Comparison of ENCODE assay signal across 21 cellular contexts in the genomic region with DNA sequence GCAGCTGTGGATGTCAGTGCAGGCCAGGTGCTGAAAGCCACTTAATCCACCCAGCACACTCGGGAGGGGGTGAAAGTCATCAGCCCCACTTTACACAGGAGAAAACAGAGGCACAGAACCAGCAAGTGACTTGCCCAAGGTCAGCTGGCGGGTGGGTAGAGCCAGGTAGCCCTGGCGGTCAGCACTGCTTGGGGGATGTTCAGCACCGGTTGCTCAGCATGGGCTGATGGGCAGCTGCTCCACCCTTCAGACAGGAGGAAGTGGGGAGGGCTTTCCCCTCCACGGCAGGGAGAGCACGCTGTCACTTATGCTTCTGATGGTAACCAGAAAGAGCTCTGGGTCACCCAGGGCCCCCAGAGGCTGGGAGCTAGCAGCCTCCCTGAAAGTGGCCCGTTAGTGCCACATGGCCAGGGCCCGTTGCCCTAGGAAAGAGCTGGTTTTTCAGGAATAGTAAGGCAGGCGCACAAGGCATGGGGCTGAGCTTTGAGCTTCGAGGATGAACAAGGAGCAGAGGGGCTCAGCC.
DNase-seq lines count a peak whose midpoint lies in the region; ATAC-seq, FAIRE-seq and TF ChIP-seq lines count a peak whose summit lies in the region.
"Had no signal": no experiment of that assay in that cellular context is flagged by ENCODE, and none has a peak within 500 bp of the region (broad histone marks: within the 10 kb centered on the region; RNA-seq: fewer than 3 reads in every experiment).

No MANE protein-coding gene starts in this region.

- H3K4me3 ChIP-seq in SK-N-SH (ENCODE audit: low read depth in 2 of 2, low read length in 1 of 2) (no peak overlapping the region), Caco-2 (ENCODE audit: low read depth, low read length) (no peak overlapping the region), H1 (ENCODE audit: extremely low read depth in 1 of 4, insufficient read depth in 2 of 4, low read depth in 3 of 4, low read length in 4 of 4) (no peak overlapping the region)
- H3K4me3 ChIP-seq: A549, GM23248 had no signal

- no TSS peak for BruUV-seq in Caco-2 (replicated peaks; lab: Mats Ljungman, UMichigan)

- H3K4me1 ChIP-seq in SK-N-SH (ENCODE audit: control insufficient read depth in 1 of 2, insufficient read depth in 2 of 2, low read depth in 1 of 2, low read length in 1 of 2) (peaks cover 0 to 2% of the 10 kb centered on the region in 2 experiments; a peak in 1 of 4 replicates), Caco-2 (no peaks in the 10 kb centered on the region), H1 (replicated peaks in 1 of 4; ENCODE audit: control insufficient read depth in 3 of 4, insufficient read depth in 4 of 4, low read length in 3 of 4) (peaks cover 0 to 6% (median 0%) of the 10 kb centered on the region in 4 experiments; a peak in 2 of 7 replicates)
- H3K4me1 ChIP-seq: A549 had no signal

- no peak overlapping the region for H2BK12ac ChIP-seq in H1 (ENCODE audit: low read depth, low read length)

- H3K4ac ChIP-seq in H1 (replicated peaks; ENCODE audit: insufficient read length, low read depth, low read length) = no peak overlapping the region

- H3K23me2 ChIP-seq in H1 (ENCODE audit: low read depth, low read length) = peaks cover 5% of the 10 kb centered on the region; the same call in 1 of the 2 replicates

- H2BK20ac ChIP-seq in H1 (ENCODE audit: low read length) = no peak overlapping the region

- H3K27ac ChIP-seq in SK-N-SH (ENCODE audit: low read depth in 2 of 2, low read length in 1 of 2) = no peak overlapping the region
- no peak overlapping the region for H3K27ac ChIP-seq in H1 (ENCODE audit: low read depth, low read length)
- H3K27ac ChIP-seq: 22Rv1, A549, GM23248, HL-60 had no signal

- TF ChIP-seq POLR2A in H1 (IDR thresholded peaks at IDR 0.05; ENCODE audit: control extremely low read depth in 1 of 2, low read depth in 2 of 2, low read length in 2 of 2) = no peak

- no peaks in the 10 kb centered on the region for H3K4me1 Mint-ChIP-seq in Caco-2 (ENCODE audit: low read depth, unreplicated experiment)

- DNase-seq in NCI-H1417 (lab: John Stamatoyannopoulos, UW) (peak in 2 of 3 experiments; percentile 41 to 48), NCI-H1417 treated with DMSO at 0.1 percent for 48 hours (lab: John Stamatoyannopoulos, UW) (no peak), SK-N-SH (peak; percentile 72), Caco-2 (no peak), H1 (ENCODE audit: low read depth in 1 of 2, low spot score in 2 of 2) (no peak)
- DNase-seq: AML-193; CD8-positive, alpha-beta T cell; DMS 273 treated with DMSO at 0.1 percent for 48 hours; DMS53; DND-41; EL; GM23248; HCEC 1CT had no signal

- H3K9me2 ChIP-seq in SK-N-SH = no peaks in the 10 kb centered on the region

- H3K9me3 Mint-ChIP-seq in Caco-2 (ENCODE audit: unreplicated experiment) = no peaks in the 10 kb centered on the region
- H3K9me3 Mint-ChIP-seq: CD8-positive, alpha-beta T cell had no signal

- H2AFZ ChIP-seq in SK-N-SH (ENCODE audit: low read depth) = no peak overlapping the region
- H2AFZ ChIP-seq in H1 (ENCODE audit: low read length) = no peak overlapping the region
- H2AFZ ChIP-seq: GM23248 had no signal

- no peaks in the 10 kb centered on the region for H3K27me3 ChIP-seq in SK-N-SH (ENCODE audit: insufficient read depth)
- H3K27me3 ChIP-seq in Caco-2 (replicated peaks; ENCODE audit: control insufficient read depth, insufficient read depth, low read length) = no peaks in the 10 kb centered on the region
- no peaks in the 10 kb centered on the region for H3K27me3 ChIP-seq in H1 (replicated peaks in 1 of 4; ENCODE audit: control insufficient read depth in 3 of 4, extremely low read depth in 1 of 4, insufficient read depth in 3 of 4, low read length in 3 of 4)

- H4K20me1 ChIP-seq in SK-N-SH (ENCODE audit: insufficient read depth) (no peaks in the 10 kb centered on the region), H1 (replicated peaks in 1 of 2; ENCODE audit: control insufficient read depth in 1 of 2, insufficient read depth in 2 of 2, low read length in 2 of 2) (peaks cover 3 to 10% of the 10 kb centered on the region in 2 experiments)

- H3K4me2 ChIP-seq in SK-N-SH (no peak overlapping the region), H1 (ENCODE audit: insufficient read depth in 1 of 2, low read depth in 2 of 2, low read length in 2 of 2) (no peak overlapping the region)
- H3K4me2 ChIP-seq: A549 had no signal

- H3K14ac ChIP-seq in H1 (ENCODE audit: insufficient read length) = no peak overlapping the region

- no peak overlapping the region for H3K23ac ChIP-seq in H1 (ENCODE audit: insufficient read length)

- H4K5ac ChIP-seq in H1 (ENCODE audit: insufficient read length, low read depth, low read length) = no peak overlapping the region

- no peak overlapping the region for H3K56ac ChIP-seq in H1 (replicated peaks; ENCODE audit: insufficient read length, low read depth, low read length)

- no peak overlapping the region for H2BK15ac ChIP-seq in H1 (ENCODE audit: low read length)

- no peaks in the 10 kb centered on the region for H3F3A ChIP-seq in SK-N-SH (replicated peaks; ENCODE audit: insufficient read depth)

- H3K9me3 ChIP-seq in SK-N-SH (no peaks in the 10 kb centered on the region), Caco-2 (no peaks in the 10 kb centered on the region), H1 (ENCODE audit: insufficient read depth in 2 of 2, low read depth in 1 of 2, low read length in 1 of 2) (no peaks in the 10 kb centered on the region)
- H3K9me3 ChIP-seq: A549 had no signal

- no peaks in the 10 kb centered on the region for H3K27me3 Mint-ChIP-seq in Caco-2 (ENCODE audit: insufficient read depth, unreplicated experiment)

- TF ChIP-seq EP300 in SK-N-SH (IDR thresholded peaks at IDR 0.05; ENCODE audit: borderline replicate concordance in 1 of 2, low read depth in 1 of 2, low read length in 1 of 2) = no peak
- no peak for TF ChIP-seq EP300 in H1 (IDR thresholded peaks at IDR 0.05; ENCODE audit: borderline replicate concordance in 1 of 2, low read depth in 2 of 2, low read length in 2 of 2)

- POLR2A ChIA-PET in SK-N-SH (lab: Yijun Ruan, JAX) = no interaction called here
- POLR2A ChIA-PET in Caco-2 (lab: Charles Lee) = no interaction called here
- POLR2A ChIA-PET in H1 (lab: Charles Lee; ENCODE audit: partially characterized antibody) = interaction anchor here (1.1 to 3.1 kb wide), 2 partner anchors 11 to 13 kb away, joined by 3 to 8 read pairs; no protein-coding TSS in a partner anchor

- TF ChIP-seq CTCF in SK-N-SH (IDR thresholded peaks at IDR 0.05) (no peak), Caco-2 (IDR thresholded peaks at IDR 0.05; ENCODE audit: insufficient read depth in 1 of 2, low read depth in 1 of 2, low read length in 1 of 2, severe bottlenecking in 1 of 2, unreplicated experiment in 1 of 2) (no peak), H1 (IDR thresholded peaks at IDR 0.05; ENCODE audit: control extremely low read depth in 1 of 3, insufficient read depth in 1 of 3, low read depth in 1 of 3, low read length in 3 of 3) (no peak)

- H3K79me2 ChIP-seq in SK-N-SH (ENCODE audit: insufficient read depth) (no peaks in the 10 kb centered on the region), H1 (ENCODE audit: control insufficient read depth in 1 of 2, insufficient read depth in 2 of 2, low read length in 2 of 2) (no peaks in the 10 kb centered on the region)

- no peak overlapping the region for H2BK5ac ChIP-seq in H1 (ENCODE audit: low read depth, low read length)

- WGBS in SK-N-SH (ENCODE audit: low lambda C conversion rate) = 42% methylated on average over 4 of the region's 10 CpGs
- WGBS in H1 (ENCODE audit: extremely low coverage in 1 of 2, insufficient coverage in 1 of 2, insufficient read length in 1 of 2, insufficient replicate concordance in 2 of 2, low coverage in 1 of 2, low lambda C conversion rate in 2 of 2, missing lambda C conversion rate in 1 of 2), 2 experiments = 94% methylated on average over 10 of the region's 10 CpGs; no CpG with 5 or more reads in 1 of the 2 experiments

- no peak overlapping the region for H3K18ac ChIP-seq in H1 (ENCODE audit: extremely low read depth, low read length)

- H3K36me3 ChIP-seq in SK-N-SH (replicated peaks in 1 of 2; ENCODE audit: control insufficient read depth in 1 of 2, insufficient read depth in 2 of 2, low read length in 1 of 2) = no peaks in the 10 kb centered on the region
- H3K36me3 ChIP-seq in Caco-2 (ENCODE audit: control insufficient read depth, insufficient read depth, low read length) = peaks cover 11% of the 10 kb centered on the region
- no peaks in the 10 kb centered on the region; a peak in 1 of 8 replicates for H3K36me3 ChIP-seq in H1 (ENCODE audit: control insufficient read depth in 2 of 4, insufficient read depth in 4 of 4, low read length in 3 of 4)

- H4K91ac ChIP-seq in H1 (replicated peaks; ENCODE audit: insufficient read length, low read length) = no peak overlapping the region

- TF ChIP-seq RAD21 in SK-N-SH (IDR thresholded peaks at IDR 0.05; ENCODE audit: low read length) (no peak), H1 (IDR thresholded peaks at IDR 0.05 in 1 of 2, conservative IDR thresholded peaks at IDR 0.05 in 1 of 2; ENCODE audit: low read depth in 2 of 2, low read length in 2 of 2) (no peak)

- H2AK5ac ChIP-seq in H1 (ENCODE audit: low read depth, low read length) = 0 out of 2 replicates have a peak overlapping the region, but pooled peaks have one; percentile 39

- peak overlapping the region; percentile 23 for H3K27ac Mint-ChIP-seq in Caco-2 (ENCODE audit: unreplicated experiment)
- H3K27ac Mint-ChIP-seq: CD8-positive, alpha-beta T cell had no signal

- H2BK120ac ChIP-seq in H1 (replicated peaks; ENCODE audit: low read depth, low read length) = no peak overlapping the region

- H3K36me3 Mint-ChIP-seq in Caco-2 (ENCODE audit: insufficient read depth, unreplicated experiment) = peaks cover 49% of the 10 kb centered on the region
- H3K36me3 Mint-ChIP-seq: CD8-positive, alpha-beta T cell had no signal

- no peak for ATAC-seq in SK-N-SH treated with all-trans-retinoic acid at 6 μM for 48 hours
- no peak for ATAC-seq in GM18907 (IDR thresholded peaks at IDR 0.05; ENCODE audit: unreplicated experiment)
- ATAC-seq in HG02571 (IDR thresholded peaks at IDR 0.05; ENCODE audit: unreplicated experiment) = no peak
- ATAC-seq: CD8-positive, alpha-beta T cell had no signal

- H3K4me3 Mint-ChIP-seq in Caco-2 (ENCODE audit: unreplicated experiment) = no peak overlapping the region
- H3K4me3 Mint-ChIP-seq: CD8-positive, alpha-beta T cell had no signal

- FAIRE-seq in H1 (lab: Jason Lieb, UNC) = no peak
- FAIRE-seq: A549, GM12891, H54 had no signal

- intact Hi-C loops in Caco-2 (cut with micrococcal nuclease; ENCODE audit: unreplicated experiment) = no loop called here

- no peaks in the 10 kb centered on the region for H3K79me1 ChIP-seq in H1 (ENCODE audit: low read depth, low read length)

- H3K9ac ChIP-seq in SK-N-SH = no peak overlapping the region
- no peak overlapping the region for H3K9ac ChIP-seq in H1 (replicated peaks in 1 of 4; ENCODE audit: extremely low read depth in 1 of 4, low read depth in 3 of 4, low read length in 3 of 4)
- H3K9ac ChIP-seq: GM23248 had no signal

- H4K8ac ChIP-seq in H1 (ENCODE audit: extremely low read depth, insufficient read depth, low read length) = no peak overlapping the region

- CTCF ChIA-PET in SK-N-SH (lab: Yijun Ruan, JAX) = interaction anchor here (0.8 to 4.3 kb wide), 11 partner anchors 9 to 526 kb away, joined by 3 to 34 read pairs (median 7); no protein-coding TSS in a partner anchor
- CTCF ChIA-PET in Caco-2 (lab: Charles Lee) = interaction anchor here (0.6 kb wide), 1 partner anchor 1992 kb away, joined by 4 read pairs; no protein-coding TSS in a partner anchor
- CTCF ChIA-PET in H1 (lab: Charles Lee; ENCODE audit: partially characterized antibody) = interaction anchor here (0.6 to 7.0 kb wide), 20 partner anchors 11 to 613 kb away, joined by 3 to 39 read pairs (median 5); no protein-coding TSS in a partner anchor

Comparison
In these comparisons a context has a peak if more than half of its experiments do, and no peak if none do; other contexts are left out.
1. DNase-seq: peak in NCI-H1417 (2 of 3) and SK-N-SH (single experiment); none in NCI-H1417 treated with DMSO at 0.1 percent for 48 hours (single experiment), Caco-2 (0 of 2) and H1 (0 of 2).